8 cellular contexts compared by ENCODE assay signal in the genomic region with DNA sequence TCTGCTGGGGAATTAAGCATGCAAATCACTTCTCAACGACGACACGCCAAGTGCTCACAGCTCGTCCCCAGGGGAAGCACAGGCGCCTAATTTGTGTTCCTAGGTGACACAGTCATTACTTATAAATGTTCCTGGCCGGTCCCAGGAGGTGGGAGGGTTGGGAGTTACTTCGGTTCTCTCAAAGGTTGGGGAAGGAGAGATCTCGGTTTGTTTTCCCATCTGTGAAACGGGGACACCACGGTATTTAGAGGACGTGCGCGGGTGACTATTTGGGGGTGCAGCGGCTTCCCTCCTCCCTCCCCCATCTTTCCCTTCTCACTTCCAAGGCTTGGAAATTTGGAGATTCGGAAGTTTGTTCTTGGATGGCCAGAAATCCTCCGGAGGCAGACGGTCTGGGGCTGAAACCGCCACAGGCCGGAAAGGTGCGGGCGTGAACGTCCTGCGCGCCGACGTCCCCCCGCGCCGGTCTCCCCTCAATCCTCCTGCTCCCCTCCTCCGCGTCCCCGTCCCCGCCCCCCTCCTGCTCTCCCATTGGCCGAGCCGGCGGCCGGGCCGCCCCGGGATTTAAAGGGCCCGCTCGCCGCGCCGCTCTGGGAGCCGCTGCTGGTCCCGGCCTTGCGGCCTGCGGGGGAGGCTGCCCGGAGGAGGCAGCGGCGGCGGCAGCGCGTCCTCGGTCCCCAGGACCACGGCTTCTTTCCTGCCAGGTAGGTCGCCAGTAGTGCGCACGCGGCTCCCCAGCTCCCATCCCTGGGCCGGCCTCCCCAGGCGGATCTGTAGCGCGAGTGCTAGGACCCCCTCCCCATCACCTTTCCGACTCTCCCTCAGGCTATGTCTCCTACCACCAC.
A peak's percentile ranks its signal among the peaks of the same experiment; 100 is the strongest.
DNase-seq lines count a peak whose midpoint lies in the region; ATAC-seq lines count a peak whose summit lies in the region.

A gene (plus strand): TSS at position 593 of the 845 bp plus-strand sequence. CDS start 829 bp downstream, outside the sequence.

- DNase-seq in AG08395 (ENCODE audit: low spot score) (peak; percentile 83), NT2/D1 (ENCODE audit: low read depth, low spot score) (peak; percentile 64), epidermal melanocyte (ENCODE audit: insufficient read length, low spot score) (peak; percentile 74)
- peak; percentile 83 for DNase-seq in activated CD8-positive, alpha-beta memory T cell treated with anti-CD3 and anti-CD28 coated beads, Interleukin-2, amount 50 U/mL, for 4 hours
- DNase-seq in stimulated activated CD8-positive, alpha-beta memory T cell treated with anti-CD3 and anti-CD28 coated beads, Interleukin-4, amount 100 ng/mL, for 4 hours (ENCODE audit: low read depth in 2 of 2, low spot score in 1 of 2), result peak; percentile 38 to 56

- peak within 1 kb of the TSS; percentile 65 to 72 for H3K27ac ChIP-seq in mucosa of rectum (ENCODE audit: low read depth in 2 of 2, low read length in 2 of 2)

- peak within 1 kb of the TSS; percentile 85 for H3K9ac ChIP-seq in NT2/D1 (ENCODE audit: insufficient read length, low read depth)
- peak within 1 kb of the TSS; percentile 70 to 76 for H3K9ac ChIP-seq in mucosa of rectum (ENCODE audit: low read depth in 1 of 2, low read length in 2 of 2)

- H3K4me3 ChIP-seq in NT2/D1 (ENCODE audit: insufficient read length, low read depth) (peak within 1 kb of the TSS; percentile 65), mucosa of rectum (ENCODE audit: low read length in 2 of 2) (peak within 1 kb of the TSS; percentile 73 to 84)

- peaks cover 16% of the 10 kb centered on the region for H3K36me3 ChIP-seq in NT2/D1 (ENCODE audit: insufficient read depth, insufficient read length, low read length)
- no peaks in the 10 kb centered on the region for H3K36me3 ChIP-seq in mucosa of rectum (ENCODE audit: control insufficient read depth in 2 of 2, insufficient read depth in 2 of 2, low read length in 2 of 2)

- ATAC-seq in GM19023 (IDR thresholded peaks at IDR 0.05; ENCODE audit: unreplicated experiment), result peak; percentile 84
- peak; percentile 77 for ATAC-seq in HG03354 (IDR thresholded peaks at IDR 0.05; ENCODE audit: poor library complexity, severe bottlenecking, unreplicated experiment)

- H3K27me3 ChIP-seq in NT2/D1 (ENCODE audit: insufficient read depth, insufficient read length) (no peaks in the 10 kb centered on the region), mucosa of rectum (ENCODE audit: control insufficient read depth in 2 of 2, insufficient read depth in 2 of 2, low read length in 2 of 2) (peaks cover 0 to 3% of the 10 kb centered on the region in 2 donors)

- H3K4me1 ChIP-seq in NT2/D1 (ENCODE audit: insufficient read depth, insufficient read length) (no peaks in the 10 kb centered on the region), mucosa of rectum (ENCODE audit: control insufficient read depth in 2 of 2, insufficient read depth in 2 of 2, low read length in 2 of 2) (peaks cover 0 to 4% of the 10 kb centered on the region in 2 donors)

- H3K9me3 ChIP-seq in NT2/D1 (ENCODE audit: insufficient read depth, low read length) (no peaks in the 10 kb centered on the region), mucosa of rectum (ENCODE audit: control insufficient read depth in 2 of 2, low read length in 2 of 2) (no peaks in the 10 kb centered on the region)

Comparison
In these comparisons a context has a peak if more than half of its experiments do, and no peak if none do; other contexts are left out.
1. Peak in every context shown above with its lines: DNase-seq, ATAC-seq, H3K4me3 ChIP-seq and H3K27ac ChIP-seq.